In genomic region chr1:89587728-89588127, GRCh38 we compare ENCODE assay signal across 1 cellular context.
TF ChIP-seq lines count a peak whose summit lies in the region.

No MANE protein-coding gene starts in this region.

TF ChIP-seq in GM23338, 12 proteins besides CTCF, POLR2A, EP300 and RAD21 (continued from another document):
- TF ChIP-seq ZNF462 (CRISPR knock-in tag; IDR thresholded peaks at IDR 0.05), result no peak
- TF ChIP-seq CREB1 (CRISPR knock-in tag; IDR thresholded peaks at IDR 0.05; ENCODE audit: low read depth), result no peak
- no peak for TF ChIP-seq EZH2 (IDR thresholded peaks at IDR 0.05; ENCODE audit: low read depth, unreplicated experiment)
- no peak for TF ChIP-seq STAT1 (IDR thresholded peaks at IDR 0.05; ENCODE audit: unreplicated experiment)
- TF ChIP-seq ZNF114 (CRISPR knock-in tag; IDR thresholded peaks at IDR 0.05), result no peak
- TF ChIP-seq NANOG (IDR thresholded peaks at IDR 0.05; ENCODE audit: borderline replicate concordance), result no peak
- no peak for TF ChIP-seq REST (IDR thresholded peaks at IDR 0.05; ENCODE audit: unreplicated experiment)
- no peak for TF ChIP-seq JUNB (IDR thresholded peaks at IDR 0.05; ENCODE audit: unreplicated experiment)
- TF ChIP-seq EZH2phosphoT487 (IDR thresholded peaks at IDR 0.05; ENCODE audit: unreplicated experiment), result no peak
- no peak for TF ChIP-seq ZNF331 (CRISPR knock-in tag; IDR thresholded peaks at IDR 0.05; ENCODE audit: low read depth)
- TF ChIP-seq, protein P1, sequence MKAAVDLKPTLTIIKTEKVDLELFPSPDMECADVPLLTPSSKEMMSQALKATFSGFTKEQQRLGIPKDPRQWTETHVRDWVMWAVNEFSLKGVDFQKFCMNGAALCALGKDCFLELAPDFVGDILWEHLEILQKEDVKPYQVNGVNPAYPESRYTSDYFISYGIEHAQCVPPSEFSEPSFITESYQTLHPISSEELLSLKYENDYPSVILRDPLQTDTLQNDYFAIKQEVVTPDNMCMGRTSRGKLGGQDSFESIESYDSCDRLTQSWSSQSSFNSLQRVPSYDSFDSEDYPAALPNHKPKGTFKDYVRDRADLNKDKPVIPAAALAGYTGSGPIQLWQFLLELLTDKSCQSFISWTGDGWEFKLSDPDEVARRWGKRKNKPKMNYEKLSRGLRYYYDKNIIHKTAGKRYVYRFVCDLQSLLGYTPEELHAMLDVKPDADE (IDR thresholded peaks at IDR 0.05), result no peak
